Comparison of ENCODE assay signal across 8 cellular contexts in genomic region chr19:13115936-13116281, GRCh38. TPM values are rescaled to one million over a fixed set of nuclear protein-coding genes. Genes with fewer than 3 reads are reported as not detected.
DNase-seq lines count a peak whose midpoint lies in the region; ATAC-seq and TF ChIP-seq lines count a peak whose summit lies in the region.

No MANE protein-coding gene starts in this region.

- no peak for TF ChIP-seq CTCF in brain (conservative IDR thresholded peaks at IDR 0.05)

- H3K9me3 ChIP-seq in mesodermal cell (ENCODE audit: control insufficient read depth, low read length): no peaks in the 10 kb centered on the region

- peaks cover 9% of the 10 kb centered on the region for H3K36me3 Mint-ChIP-seq in activated naive CD4-positive, alpha-beta T cell treated with anti-CD3 and anti-CD28 coated beads, Interleukin-2, amount 50 U/mL, for 24 hours
- peaks cover 4% of the 10 kb centered on the region for H3K36me3 Mint-ChIP-seq in brain

- H3K27ac ChIP-seq in mesodermal cell (ENCODE audit: low read depth, low read length, severe bottlenecking) (peak overlapping the region; percentile 94), urinary bladder (ENCODE audit: low read depth) (no peak overlapping the region)

- WGBS in mesodermal cell (ENCODE audit: insufficient coverage in 2 of 2), 2 experiments: 2% methylated on average over 18 of the region's 18 CpGs
- WGBS in urinary bladder: 2% methylated on average over 18 of the region's 18 CpGs

- peaks cover 42% of the 10 kb centered on the region for H3K36me3 ChIP-seq in mesodermal cell (ENCODE audit: control insufficient read depth, insufficient read depth, low read length)
- no peaks in the 10 kb centered on the region for H3K36me3 ChIP-seq in urinary bladder (ENCODE audit: insufficient read depth)

- H3K4me1 ChIP-seq in mesodermal cell (ENCODE audit: control insufficient read depth, insufficient read depth, low read length, poor library complexity, severe bottlenecking): peaks cover 25% of the 10 kb centered on the region
- H3K4me1 ChIP-seq in urinary bladder (ENCODE audit: insufficient read depth): peaks cover 4% of the 10 kb centered on the region

- peak overlapping the region; percentile 98 for H3K27ac Mint-ChIP-seq in activated naive CD4-positive, alpha-beta T cell treated with anti-CD3 and anti-CD28 coated beads, Interleukin-2, amount 50 U/mL, for 24 hours
- peak overlapping the region; percentile 88 to 97 (median 95) for H3K27ac Mint-ChIP-seq in brain

- no peaks in the 10 kb centered on the region for H3K9me3 Mint-ChIP-seq in activated naive CD4-positive, alpha-beta T cell treated with anti-CD3 and anti-CD28 coated beads, Interleukin-2, amount 50 U/mL, for 24 hours
- no peaks in the 10 kb centered on the region for H3K9me3 Mint-ChIP-seq in brain

- peaks cover 34% of the 10 kb centered on the region for H3K4me1 Mint-ChIP-seq in activated naive CD4-positive, alpha-beta T cell treated with anti-CD3 and anti-CD28 coated beads, Interleukin-2, amount 50 U/mL, for 24 hours
- peaks cover 52% of the 10 kb centered on the region for H3K4me1 Mint-ChIP-seq in brain

- ATAC-seq in GM19467 (IDR thresholded peaks at IDR 0.05; ENCODE audit: unreplicated experiment): no peak
- no peak for ATAC-seq in HG02870 (IDR thresholded peaks at IDR 0.05; ENCODE audit: unreplicated experiment)

- H3K4me3 ChIP-seq in mesodermal cell (ENCODE audit: extremely low read depth, insufficient read depth, low read length, poor library complexity, severe bottlenecking) (peak overlapping the region; percentile 94), urinary bladder (ENCODE audit: low read depth, low read length) (peak overlapping the region; percentile 79)

- peak overlapping the region; percentile 90 for H3K4me3 Mint-ChIP-seq in activated naive CD4-positive, alpha-beta T cell treated with anti-CD3 and anti-CD28 coated beads, Interleukin-2, amount 50 U/mL, for 24 hours
- peak overlapping the region; percentile 96 to 99 (median 99) for H3K4me3 Mint-ChIP-seq in brain

- no peaks in the 10 kb centered on the region for H3K27me3 Mint-ChIP-seq in activated naive CD4-positive, alpha-beta T cell treated with anti-CD3 and anti-CD28 coated beads, Interleukin-2, amount 50 U/mL, for 24 hours
- peaks cover 8% of the 10 kb centered on the region for H3K27me3 Mint-ChIP-seq in brain

- no peak for DNase-seq in activated naive CD4-positive, alpha-beta T cell treated with Interleukin-2 at 50 U/mL for 16 hours
- no peak for DNase-seq in inferior parietal cortex (ENCODE audit: extremely low spot score)

RNA-seq across cellular contexts. Expression of gene TRMT1, which starts 0.6 kb away (rescaled TPM):
- polyA plus RNA-seq in brain (ENCODE audit: insufficient read depth, low read depth, low replicate concordance): 25.9 TPM
- polyA plus RNA-seq in mesodermal cell (2013, experiment 1 of 2): 36.2 TPM
- polyA plus RNA-seq in mesodermal cell (2013, experiment 2 of 2): 27.4 TPM
- total RNA-seq in urinary bladder: 16.5 TPM
- 31.2 TPM for polyA plus RNA-seq in urinary bladder

RNA-seq across cellular contexts. Expression of gene NACC1, which starts 2.2 kb away (rescaled TPM):
- polyA plus RNA-seq in brain (ENCODE audit: insufficient read depth, low read depth, low replicate concordance): 42.2 TPM
- 60.4 TPM for polyA plus RNA-seq in mesodermal cell (2013, experiment 1 of 2)
- 40.7 TPM for polyA plus RNA-seq in mesodermal cell (2013, experiment 2 of 2)
- 10.2 TPM for total RNA-seq in urinary bladder
- 25.7 TPM for polyA plus RNA-seq in urinary bladder

RNA-seq across cellular contexts. Expression of gene LYL1, which starts 13.3 kb away (rescaled TPM):
- polyA plus RNA-seq in brain (ENCODE audit: insufficient read depth, low read depth, low replicate concordance) (2.3 TPM), urinary bladder (15.7 TPM)
- 14.3 TPM for polyA plus RNA-seq in mesodermal cell (2013, experiment 1 of 2)
- polyA plus RNA-seq in mesodermal cell (2013, experiment 2 of 2): 10.6 TPM
- total RNA-seq in urinary bladder: 4.8 TPM

RNA-seq across cellular contexts. Expression of gene STX10, which starts 34.3 kb away (rescaled TPM):
- polyA plus RNA-seq in brain (ENCODE audit: insufficient read depth, low read depth, low replicate concordance): 74.2 TPM
- polyA plus RNA-seq in mesodermal cell (2013, experiment 1 of 2): 45.6 TPM
- 36.3 TPM for polyA plus RNA-seq in mesodermal cell (2013, experiment 2 of 2)
- 26.4 TPM for total RNA-seq in urinary bladder
- 76.1 TPM for polyA plus RNA-seq in urinary bladder

RNA-seq across cellular contexts. Expression of gene IER2, which starts 34.3 kb away (rescaled TPM):
- 31.1 TPM for polyA plus RNA-seq in brain (ENCODE audit: insufficient read depth, low read depth, low replicate concordance)
- polyA plus RNA-seq in mesodermal cell (2013, experiment 1 of 2): 106 TPM
- 66.8 TPM for polyA plus RNA-seq in mesodermal cell (2013, experiment 2 of 2)
- 17.0 TPM for total RNA-seq in urinary bladder
- 268 TPM for polyA plus RNA-seq in urinary bladder
